ENCODE assay signal across 15 cellular contexts in the genomic region with DNA sequence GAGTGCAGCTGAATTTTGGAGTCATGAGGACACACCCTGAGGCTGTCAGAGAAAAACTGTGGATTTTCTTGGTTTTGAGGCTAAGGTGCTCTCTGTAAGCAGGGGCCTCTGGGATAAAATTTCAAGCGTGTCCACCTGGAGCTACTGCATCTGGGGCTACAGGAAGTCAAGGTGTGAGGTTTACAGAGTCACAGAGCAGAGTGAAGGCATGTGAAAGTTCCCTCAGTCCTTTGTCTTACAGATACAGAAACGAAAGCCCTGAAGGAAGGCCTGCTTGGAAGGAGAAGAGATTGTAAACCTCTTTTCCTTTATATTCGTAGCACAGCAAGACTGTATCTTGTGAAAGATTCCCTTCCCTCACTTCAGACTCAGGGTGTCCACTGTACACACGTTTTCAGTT.
DNase-seq lines count a peak whose midpoint lies in the region; TF ChIP-seq lines count a peak whose summit lies in the region.
"Had no signal": no experiment of that assay in that cellular context is flagged by ENCODE, and none has a peak within 500 bp of the region (broad histone marks: within the 10 kb centered on the region; RNA-seq: fewer than 3 reads in every experiment).

No MANE protein-coding gene starts in this region.

- H3K4me3 Mint-ChIP-seq in type B pancreatic cell: no peak overlapping the region
- H3K4me3 Mint-ChIP-seq: CD14-positive monocyte; CD8-positive, alpha-beta T cell; IgD-negative memory B cell had no signal

- H2AFZ ChIP-seq in MM.1S (ENCODE audit: low read length) (0 out of 2 replicates have a peak overlapping the region, but pooled peaks have one; percentile 7), hepatocyte (no peak overlapping the region), osteoblast (ENCODE audit: low read length) (no peak overlapping the region)

- no peak for TF ChIP-seq CTCF in MM.1S (IDR thresholded peaks at IDR 0.05; ENCODE audit: low read length)
- no peak for TF ChIP-seq CTCF in hepatocyte (IDR thresholded peaks at IDR 0.05; ENCODE audit: poor library complexity)
- TF ChIP-seq CTCF in osteoblast (IDR thresholded peaks at IDR 0.05; ENCODE audit: extremely low read depth, low read depth, low read length): no peak
- TF ChIP-seq CTCF in type B pancreatic cell (conservative IDR thresholded peaks at IDR 0.05): no peak

- peaks cover 39% of the 10 kb centered on the region for H3K4me1 Mint-ChIP-seq in type B pancreatic cell (ENCODE audit: unreplicated experiment)
- H3K4me1 Mint-ChIP-seq: CD14-positive monocyte had no signal

- H3K27ac ChIP-seq in MM.1S (ENCODE audit: low read length) (peak overlapping the region; percentile 9; the same call in 1 of the 2 replicates), hepatocyte (peak overlapping the region; percentile 53), osteoblast (ENCODE audit: low read depth, low read length) (no peak overlapping the region)
- H3K27ac ChIP-seq: KMS-11 had no signal

- H3K27ac Mint-ChIP-seq in type B pancreatic cell: no peak overlapping the region
- H3K27ac Mint-ChIP-seq: CD14-positive monocyte; CD8-positive, alpha-beta T cell had no signal

- H3K36me3 Mint-ChIP-seq in type B pancreatic cell: no peaks in the 10 kb centered on the region
- H3K36me3 Mint-ChIP-seq: CD14-positive monocyte; CD8-positive, alpha-beta T cell; IgD-negative memory B cell had no signal

- H3K4me1 ChIP-seq in MM.1S (ENCODE audit: low read length) (peaks cover 14% of the 10 kb centered on the region), hepatocyte (ENCODE audit: insufficient read depth) (peaks cover 14% of the 10 kb centered on the region), osteoblast (ENCODE audit: insufficient read depth, low read length) (peaks cover 7% of the 10 kb centered on the region)
- H3K4me1 ChIP-seq: HAP-1 had no signal

- H3K4me2 ChIP-seq in MM.1S (ENCODE audit: low read depth, low read length) (peak overlapping the region; percentile 24; the same call in 1 of the 2 replicates), hepatocyte (no peak overlapping the region), osteoblast (ENCODE audit: insufficient read depth, low read length) (no peak overlapping the region)
- H3K4me2 ChIP-seq: KMS-11 had no signal

- H3K4me3 ChIP-seq in MM.1S (ENCODE audit: low read length): no peak overlapping the region
- no peak overlapping the region for H3K4me3 ChIP-seq in hepatocyte
- no peak overlapping the region for H3K4me3 ChIP-seq in osteoblast (ENCODE audit: insufficient read depth, low read length)
- H3K4me3 ChIP-seq: HAP-1 had no signal

- 0 out of 2 replicates have a peak, but pooled peaks cover 4% of the 10 kb centered on the region for H3F3A ChIP-seq in MM.1S (ENCODE audit: insufficient read depth, low read length)

- H3K27me3 Mint-ChIP-seq in type B pancreatic cell: peaks cover 22% of the 10 kb centered on the region

- H3K9ac ChIP-seq in MM.1S (ENCODE audit: low read length): no peak overlapping the region
- H3K9ac ChIP-seq: KMS-11 had no signal

- H3K9me2 ChIP-seq in MM.1S (replicated peaks; ENCODE audit: insufficient read depth, low read length): no peaks in the 10 kb centered on the region
- H3K9me2 ChIP-seq in hepatocyte (replicated peaks; ENCODE audit: insufficient read depth): no peaks in the 10 kb centered on the region

- H3K27me3 ChIP-seq in MM.1S (replicated peaks; ENCODE audit: insufficient read depth, low read length) (no peaks in the 10 kb centered on the region), hepatocyte (no peaks in the 10 kb centered on the region), osteoblast (ENCODE audit: insufficient read depth, low read length) (no peaks in the 10 kb centered on the region)

- no peaks in the 10 kb centered on the region for H3K36me3 ChIP-seq in MM.1S (replicated peaks; ENCODE audit: insufficient read depth, low read length)
- no peaks in the 10 kb centered on the region for H3K36me3 ChIP-seq in hepatocyte (replicated peaks; ENCODE audit: insufficient read depth, low read depth)
- H3K36me3 ChIP-seq in osteoblast (ENCODE audit: insufficient read depth, low read length): no peaks in the 10 kb centered on the region
- H3K36me3 ChIP-seq: HAP-1 had no signal

- H3K9me3 ChIP-seq in MM.1S (replicated peaks; ENCODE audit: insufficient read depth, low read length) (no peaks in the 10 kb centered on the region), hepatocyte (ENCODE audit: low read depth) (no peaks in the 10 kb centered on the region), osteoblast (ENCODE audit: low read depth, low read length) (no peaks in the 10 kb centered on the region)
- H3K9me3 ChIP-seq: HAP-1 had no signal

- no peaks in the 10 kb centered on the region for H3K9me3 Mint-ChIP-seq in type B pancreatic cell
- H3K9me3 Mint-ChIP-seq: CD14-positive monocyte; CD8-positive, alpha-beta T cell; IgD-negative memory B cell had no signal

- H3K79me2 ChIP-seq in MM.1S (ENCODE audit: low read length) (no peaks in the 10 kb centered on the region), hepatocyte (no peaks in the 10 kb centered on the region), osteoblast (ENCODE audit: insufficient read depth, low read length) (no peaks in the 10 kb centered on the region)

- DNase-seq in ELF-1 (ENCODE audit: low read depth, low spot score) (peak; percentile 20), MM.1S (peak; percentile 82), hepatocyte (ENCODE audit: low spot score) (no peak), osteoblast (ENCODE audit: insufficient read length, low spot score, missing footprints) (peak; percentile 44), type B pancreatic cell (ENCODE audit: extremely low spot score, unreplicated experiment) (no peak)
- DNase-seq in activated T-cell treated with anti-CD3 and anti-CD28 coated beads, Interleukin-2, amount 50 U/mL, for 1 hour: no peak
- DNase-seq: CD8-positive, alpha-beta T cell; COR-L47; DMS153; DND-41; GF-D8 had no signal

- no peaks in the 10 kb centered on the region for H4K20me1 ChIP-seq in MM.1S (ENCODE audit: insufficient read depth, low read length)
- H4K20me1 ChIP-seq in hepatocyte (ENCODE audit: insufficient read depth, poor library complexity, severe bottlenecking): no peaks in the 10 kb centered on the region
- H4K20me1 ChIP-seq in osteoblast (ENCODE audit: insufficient read depth, low read length): no peaks in the 10 kb centered on the region

- 65% methylated on average over 4 of the region's 4 CpGs for WGBS in hepatocyte (ENCODE audit: low lambda C conversion rate, missing lambda C conversion rate)

Comparison
In these comparisons a context has a peak if more than half of its experiments do, and no peak if none do; other contexts are left out.
1. DNase-seq: peak in ELF-1 (single experiment), MM.1S (single experiment) and osteoblast (single experiment); none in hepatocyte (single experiment), activated T-cell treated with anti-CD3 and anti-CD28 coated beads, Interleukin-2, amount 50 U/mL, for 1 hour (single experiment) and type B pancreatic cell (single experiment).